Comparison of ENCODE assay signal across 26 cellular contexts in the genomic region with DNA sequence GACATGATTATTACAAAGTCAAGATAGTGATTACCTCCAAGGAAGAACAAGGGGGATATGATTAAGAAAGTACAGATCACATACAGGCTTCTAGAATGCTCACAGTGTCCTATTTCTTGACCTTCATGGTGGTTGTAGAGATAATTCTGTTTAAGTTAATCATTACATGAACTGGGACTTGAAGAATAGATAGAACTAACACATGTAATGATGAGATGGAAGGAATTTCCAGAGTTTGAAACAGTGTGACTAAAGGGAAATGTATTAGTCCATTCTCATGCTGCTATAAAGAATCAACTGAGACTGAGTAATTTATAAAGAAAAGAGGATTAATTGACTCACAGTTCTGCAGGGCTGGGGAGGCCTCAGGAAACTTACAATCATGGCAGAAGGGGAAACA.
"Had no signal": no experiment of that assay in that cellular context is flagged by ENCODE, and none has a peak within 500 bp of the region (broad histone marks: within the 10 kb centered on the region; RNA-seq: fewer than 3 reads in every experiment).

No MANE protein-coding gene starts in this region.

- FAIRE-seq: keratinocyte had no signal

- H3K27ac ChIP-seq: esophagus squamous epithelium, gastroesophageal sphincter, heart left ventricle, left lung, neutrophil, ovary, prostate gland, tibial nerve, WERI-Rb-1 had no signal

- H3K27me3 ChIP-seq: esophagus squamous epithelium, gastroesophageal sphincter, heart left ventricle, left lung, neutrophil, ovary, tibial nerve had no signal

- H3K4me3 ChIP-seq: esophagus squamous epithelium, gastroesophageal sphincter, heart left ventricle, left lung, lung, ovary, prostate gland, tibial nerve had no signal

- H3K4me1 Mint-ChIP-seq: activated naive CD4-positive, alpha-beta T cell treated with anti-CD3 and anti-CD28 coated beads, Interleukin-2, amount 50 U/mL, for 24 hours; natural killer cell had no signal

- H3K36me3 Mint-ChIP-seq: activated naive CD4-positive, alpha-beta T cell treated with anti-CD3 and anti-CD28 coated beads, Interleukin-2, amount 50 U/mL, for 24 hours; brain; natural killer cell had no signal

- ATAC-seq: gastroesophageal sphincter, heart left ventricle, left lung, natural killer cell, right cardiac atrium had no signal

- DNase-seq: activated gamma-delta T cell treated with Interleukin-2 at 50 U/mL for 16 hours; activated T-cell treated with anti-CD3 and anti-CD28 coated beads, Interleukin-2, amount 50 U/mL, for 1 hour; aorta; caudate nucleus; dermis blood vessel endothelial cell; effector CD8-positive, alpha-beta T cell; esophagus squamous epithelium; heart left ventricle; left lung; midbrain; natural killer cell; ovary; right cardiac atrium; stimulated activated CD4-positive, alpha-beta T cell treated with anti-CD3 and anti-CD28 coated beads, Interleukin-12 subunit alpha, Interleukin-12 subunit beta, amount 100 ng/mL, for 4 hours; substantia nigra; T-helper 1 cell; WERI-Rb-1 had no signal

- H3K9me3 ChIP-seq: esophagus squamous epithelium, gastroesophageal sphincter, left lung, neutrophil, ovary, prostate gland, tibial nerve had no signal

- H3K36me3 ChIP-seq: esophagus squamous epithelium, gastroesophageal sphincter, heart left ventricle, left lung, neutrophil, ovary, prostate gland, tibial nerve, WERI-Rb-1 had no signal

- H3K4me1 ChIP-seq: gastroesophageal sphincter, heart left ventricle, prostate gland had no signal

- H3K27ac Mint-ChIP-seq: activated naive CD4-positive, alpha-beta T cell treated with anti-CD3 and anti-CD28 coated beads, Interleukin-2, amount 50 U/mL, for 24 hours; natural killer cell; stimulated activated naive CD8-positive, alpha-beta T cell treated with anti-CD3 and anti-CD28 coated beads, Interleukin-15, Interleukin-2, amounts not matched to agents 100 ng/mL and 50 ng/mL, for 24 hours had no signal

- H3K4me3 Mint-ChIP-seq: activated naive CD4-positive, alpha-beta T cell treated with anti-CD3 and anti-CD28 coated beads, Interleukin-2, amount 50 U/mL, for 24 hours; brain; natural killer cell; stimulated activated naive CD8-positive, alpha-beta T cell treated with anti-CD3 and anti-CD28 coated beads, Interleukin-15, Interleukin-2, amounts not matched to agents 100 ng/mL and 50 ng/mL, for 24 hours had no signal

- H3K27me3 Mint-ChIP-seq: activated naive CD4-positive, alpha-beta T cell treated with anti-CD3 and anti-CD28 coated beads, Interleukin-2, amount 50 U/mL, for 24 hours; brain; stimulated activated naive CD8-positive, alpha-beta T cell treated with anti-CD3 and anti-CD28 coated beads, Interleukin-15, Interleukin-2, amounts not matched to agents 100 ng/mL and 50 ng/mL, for 24 hours had no signal
